ENCODE assay signal across 21 cellular contexts in genomic region chr6:20438462-20439070, GRCh38. TPM values are rescaled to one million over a fixed set of nuclear protein-coding genes. Genes with fewer than 3 reads are reported as not detected.
DNase-seq lines count a peak whose midpoint lies in the region; ATAC-seq and TF ChIP-seq lines count a peak whose summit lies in the region.
"Had no signal": no experiment of that assay in that cellular context is flagged by ENCODE, and none has a peak within 500 bp of the region (broad histone marks: within the 10 kb centered on the region; RNA-seq: fewer than 3 reads in every experiment).

No MANE protein-coding gene starts in this region.

- H3K4me1 ChIP-seq in cardiac muscle cell (ENCODE audit: low read depth) (no peaks in the 10 kb centered on the region), adipocyte (ENCODE audit: control insufficient read depth, insufficient read depth, low read length) (peaks cover 29% of the 10 kb centered on the region)
- H3K4me1 ChIP-seq: transverse colon had no signal

- H3K27me3 ChIP-seq in cardiac muscle cell (no peaks in the 10 kb centered on the region), adipocyte (replicated peaks; ENCODE audit: control insufficient read depth, insufficient read depth, low read length) (no peaks in the 10 kb centered on the region)
- H3K27me3 ChIP-seq: transverse colon had no signal

- H3K4me3 ChIP-seq in cardiac muscle cell, result no peak overlapping the region
- H3K4me3 ChIP-seq in adipocyte (ENCODE audit: low read length), result no peak overlapping the region
- H3K4me3 ChIP-seq: left ventricle myocardium inferior, transverse colon had no signal

- DNase-seq in cardiac muscle cell (ENCODE audit: low read depth in 1 of 2, low spot score in 1 of 2) (no peak), cardiac septum (ENCODE audit: low spot score) (no peak), NCI-H2171 (lab: John Stamatoyannopoulos, UW) (peak; percentile 95), adipocyte (ENCODE audit: low read depth) (peak; percentile 43), retina (peak; percentile 43), NCI-H2107 (lab: John Stamatoyannopoulos, UW) (no peak), A172 (ENCODE audit: low spot score) (no peak)
- DNase-seq: activated CD4-positive, alpha-beta memory T cell treated with anti-CD3 and anti-CD28 coated beads, Interleukin-2, amount 10 ng/mL, durations not matched to agents 7 days and 5 days; activated T-cell treated with anti-CD3 and anti-CD28 coated beads, Interleukin-2, amount 50 U/mL, for 48 hours; dermis blood vessel endothelial cell; left ventricle myocardium inferior; NCI-H510A treated with DMSO at 0.1 percent for 48 hours; nucleus accumbens; right cardiac atrium; SHP77; stimulated activated naive B cell treated with anti-CD40 and anti-IgM and Interleukin-4, amounts not matched to agents 10 μg/mL and 1 μg/mL and 100 μg/mL, for 72 hours; transverse colon had no signal

- no peak for TF ChIP-seq CTCF in cardiac muscle cell (IDR thresholded peaks at IDR 0.05; ENCODE audit: low read depth, low read length)

- peak overlapping the region; percentile 29 for H3K27ac ChIP-seq in cardiac muscle cell
- H3K27ac ChIP-seq: C4-2B, epithelial cell of prostate, transverse colon, VCaP had no signal

- ATAC-seq in HG02840 (IDR thresholded peaks at IDR 0.05; ENCODE audit: low FRiP score, unreplicated experiment), result no peak
- ATAC-seq: right cardiac atrium; stimulated activated naive B cell treated with anti-CD40 and anti-IgM and Interleukin-4, amounts not matched to agents 10 μg/mL and 1 μg/mL and 100 μg/mL, for 72 hours had no signal

- no peak overlapping the region for H3K9ac ChIP-seq in adipocyte (ENCODE audit: low read length)

- H3K36me3 ChIP-seq in cardiac muscle cell (no peaks in the 10 kb centered on the region), adipocyte (ENCODE audit: control insufficient read depth, insufficient read depth, low read length, severe bottlenecking) (peaks cover 12% of the 10 kb centered on the region)
- H3K36me3 ChIP-seq: left ventricle myocardium inferior, transverse colon had no signal

- H3K9me3 ChIP-seq in cardiac muscle cell (ENCODE audit: low read depth), result no peaks in the 10 kb centered on the region
- H3K9me3 ChIP-seq in adipocyte (ENCODE audit: control insufficient read depth, low read length), result no peaks in the 10 kb centered on the region
- H3K9me3 ChIP-seq: left ventricle myocardium inferior, transverse colon had no signal

- intact Hi-C loops in cardiac septum (cut with DNase I), result no loop called here

RNA-seq across cellular contexts. Expression of gene E2F3, which starts 36.9 kb away (rescaled TPM):
- 9.2 and 12.6 TPM in 2 replicates for total RNA-seq in cardiac muscle cell
- polyA plus RNA-seq in cardiac muscle cell, result 11.1 and 16.5 TPM in 2 replicates
- 8.6 TPM for total RNA-seq in cardiac septum
- 6.5 and 8.1 TPM in 2 replicates for total RNA-seq in A172 (2014; rRNA removed; shearing (Covaris generic))

Comparison
In these comparisons a context has a peak if more than half of its experiments do, and no peak if none do; other contexts are left out.
1. DNase-seq: peak in NCI-H2171 (single experiment), adipocyte (single experiment) and retina (single experiment); none in cardiac muscle cell (0 of 2), cardiac septum (single experiment), NCI-H2107 (single experiment) and A172 (single experiment).